1 cellular context compared by ENCODE assay signal in genomic region chr7:70092314-70093303, GRCh38.
A peak's percentile ranks its signal among the peaks of the same experiment; 100 is the strongest.
TF ChIP-seq lines count a peak whose summit lies in the region.

No MANE protein-coding gene starts in this region.

TF ChIP-seq in HEK293, 187 proteins besides CTCF, POLR2A, EP300 and RAD21 (continued from another document):
- peak; percentile 88; the same call in 1 of the 2 replicates for TF ChIP-seq KLF7 (tag by site-specific recombination; IDR thresholded peaks at IDR 0.05; ENCODE audit: borderline replicate concordance)
- TF ChIP-seq ZNF433 (tag by site-specific recombination; IDR thresholded peaks at IDR 0.05; ENCODE audit: low read depth): no peak
- peak; percentile 67; the same call in 1 of the 2 replicates for TF ChIP-seq ZNF184 (tag by site-specific recombination; IDR thresholded peaks at IDR 0.05)
- peak; percentile 65 for TF ChIP-seq PRDM10 (tag by site-specific recombination; IDR thresholded peaks at IDR 0.05)
- no peak for TF ChIP-seq ZNF132 (tag by site-specific recombination; IDR thresholded peaks at IDR 0.05; ENCODE audit: borderline replicate concordance)
- TF ChIP-seq ZNF214 (tag by site-specific recombination; IDR thresholded peaks at IDR 0.05; ENCODE audit: borderline replicate concordance): no peak
- peak; percentile 93 for TF ChIP-seq ZBTB1 (tag by site-specific recombination; IDR thresholded peaks at IDR 0.05)
- TF ChIP-seq ZBTB26 (tag by site-specific recombination; optimal IDR thresholded peaks at IDR 0.05): no peak
- peak; percentile 95 for TF ChIP-seq WT1 (tag by site-specific recombination; IDR thresholded peaks at IDR 0.05)
- TF ChIP-seq ZNF558 (tag by site-specific recombination; IDR thresholded peaks at IDR 0.05): peak; percentile 80
- TF ChIP-seq ZNF239 (tag by site-specific recombination; IDR thresholded peaks at IDR 0.05): no peak
- no peak for TF ChIP-seq ZNF777 (tag by site-specific recombination; IDR thresholded peaks at IDR 0.05; ENCODE audit: borderline replicate concordance)
- peak; percentile 95 for TF ChIP-seq IKZF3 (tag by site-specific recombination; IDR thresholded peaks at IDR 0.05)
- peak; percentile 31; the same call in 1 of the 2 replicates for TF ChIP-seq SP2 (tag by site-specific recombination; IDR thresholded peaks at IDR 0.05)
- TF ChIP-seq ZNF639 (tag by site-specific recombination; IDR thresholded peaks at IDR 0.05): peak; percentile 98
- TF ChIP-seq ZNF488 (tag by site-specific recombination; IDR thresholded peaks at IDR 0.05): peak; percentile 82
- peak; percentile 60 for TF ChIP-seq ATF2 (tag by site-specific recombination; IDR thresholded peaks at IDR 0.05; ENCODE audit: low read depth)
- TF ChIP-seq ZIC2 (tag by site-specific recombination; IDR thresholded peaks at IDR 0.05): peak; percentile 49
- TF ChIP-seq ZNF544 (tag by site-specific recombination; IDR thresholded peaks at IDR 0.05): no peak
- no peak for TF ChIP-seq ZNF221 (tag by site-specific recombination; IDR thresholded peaks at IDR 0.05; ENCODE audit: borderline replicate concordance)
- TF ChIP-seq ZNF704 (tag by site-specific recombination; IDR thresholded peaks at IDR 0.05): no peak
- peak; percentile 45 for TF ChIP-seq ZNF529 (tag by site-specific recombination; IDR thresholded peaks at IDR 0.05; ENCODE audit: insufficient replicate concordance)
- TF ChIP-seq INSM2 (tag by site-specific recombination; IDR thresholded peaks at IDR 0.05): peak; percentile 97
- peak; percentile 70; the same call in 1 of the 2 replicates for TF ChIP-seq ZSCAN16 (tag by site-specific recombination; IDR thresholded peaks at IDR 0.05)
- peak; percentile 97 for TF ChIP-seq GLI2 (tag by site-specific recombination; IDR thresholded peaks at IDR 0.05; ENCODE audit: borderline replicate concordance, low read depth)
- TF ChIP-seq ZNF362 (tag by site-specific recombination; IDR thresholded peaks at IDR 0.05): peak; percentile 92
- TF ChIP-seq ZNF174 (tag by site-specific recombination; IDR thresholded peaks at IDR 0.05): no peak
- TF ChIP-seq ZSCAN5A (tag by site-specific recombination; IDR thresholded peaks at IDR 0.05): no peak
- TF ChIP-seq HOXA7 (CRISPR knock-in tag; IDR thresholded peaks at IDR 0.05; ENCODE audit: borderline replicate concordance): no peak
- TF ChIP-seq ZNF791 (tag by site-specific recombination; IDR thresholded peaks at IDR 0.05): no peak
- no peak for TF ChIP-seq ZNF202 (tag by site-specific recombination; IDR thresholded peaks at IDR 0.05; ENCODE audit: borderline replicate concordance)
- TF ChIP-seq ZNF354C (tag by site-specific recombination; IDR thresholded peaks at IDR 0.05; ENCODE audit: borderline replicate concordance, low read depth): no peak
- TF ChIP-seq ZNF366 (tag by site-specific recombination; conservative IDR thresholded peaks at IDR 0.05): peak; percentile 54
- TF ChIP-seq ZNF133 (tag by site-specific recombination; IDR thresholded peaks at IDR 0.05): no peak
- peak; percentile 77 for TF ChIP-seq ZNF10 (tag by site-specific recombination; IDR thresholded peaks at IDR 0.05)
- peak; percentile 99 for TF ChIP-seq ZEB2 (tag by site-specific recombination; IDR thresholded peaks at IDR 0.05)
- TF ChIP-seq RBAK (tag by site-specific recombination; IDR thresholded peaks at IDR 0.05): no peak
- TF ChIP-seq FEZF1 (tag by site-specific recombination; IDR thresholded peaks at IDR 0.05): peak; percentile 99
- no peak for TF ChIP-seq ZNF621 (tag by site-specific recombination; IDR thresholded peaks at IDR 0.05)
- no peak for TF ChIP-seq ZSCAN18 (tag by site-specific recombination; IDR thresholded peaks at IDR 0.05)
- TF ChIP-seq ZNF24 (tag by site-specific recombination; IDR thresholded peaks at IDR 0.05): peak; percentile 98
- TF ChIP-seq ZNF692 (tag by site-specific recombination; IDR thresholded peaks at IDR 0.05): peak; percentile 89
- peak; percentile 86 for TF ChIP-seq ZNF664 (tag by site-specific recombination; IDR thresholded peaks at IDR 0.05)
- no peak for TF ChIP-seq HOXC10 (CRISPR knock-in tag; IDR thresholded peaks at IDR 0.05)
- no peak for TF ChIP-seq ZNF292 (tag by site-specific recombination; IDR thresholded peaks at IDR 0.05; ENCODE audit: borderline replicate concordance, low read depth)
